In the genomic region with DNA sequence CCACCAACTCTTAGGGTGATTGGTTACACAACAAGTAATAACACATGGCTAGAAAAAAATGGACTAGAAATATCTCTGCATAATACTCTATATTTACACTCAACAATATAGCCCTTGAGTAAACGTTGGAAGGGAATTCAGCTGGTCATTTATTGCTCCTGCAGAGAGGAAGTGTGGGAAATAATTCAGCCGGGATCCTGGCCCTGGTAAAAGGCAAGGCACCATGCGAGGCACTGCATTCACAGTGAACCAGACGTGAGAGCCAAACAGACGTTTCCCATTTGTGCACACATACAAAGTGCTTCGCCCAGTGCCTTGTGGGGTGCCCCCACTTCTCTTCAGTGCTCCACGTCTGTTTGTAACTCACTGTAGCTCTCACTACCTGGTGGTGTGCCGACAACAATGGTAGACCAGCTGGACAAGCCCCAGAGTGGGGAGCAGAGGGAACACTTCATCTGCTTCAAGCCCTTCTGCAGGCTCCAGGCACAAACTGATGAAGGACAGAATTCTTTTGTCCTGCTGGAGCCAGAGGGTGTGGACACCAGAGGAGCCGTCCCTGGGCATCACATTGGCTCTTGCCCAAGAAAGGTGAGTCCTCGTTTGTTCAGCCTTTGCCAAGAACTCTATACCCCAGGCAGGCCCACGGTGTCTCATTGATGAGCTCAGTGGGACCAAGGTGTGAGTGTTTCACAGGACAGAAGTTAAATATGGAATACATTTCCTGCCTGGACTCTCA, we compare ENCODE assay signal across 23 cellular contexts. TPM values are rescaled to one million over a fixed set of nuclear protein-coding genes. Genes with fewer than 3 reads are reported as not detected.
"Had no signal": no experiment of that assay in that cellular context is flagged by ENCODE, and none has a peak within 500 bp of the region (broad histone marks: within the 10 kb centered on the region; RNA-seq: fewer than 3 reads in every experiment).

No MANE protein-coding gene starts in this region.

- H3K36me3 Mint-ChIP-seq: activated CD8-positive, alpha-beta memory T cell treated with anti-CD3 and anti-CD28 coated beads, Interleukin-2, amount 10 ng/mL, durations not matched to agents 7 days and 5 days; activated naive CD4-positive, alpha-beta T cell treated with anti-CD3 and anti-CD28 coated beads, Interleukin-2, amount 10 ng/mL, durations not matched to agents 7 days and 5 days; natural killer cell; type B pancreatic cell had no signal

- H3K4me3 ChIP-seq: lower lobe of right lung, ovary, prostate gland, thoracic aorta, vagina had no signal

- H3K27me3 ChIP-seq: neutrophil, ovary, vagina had no signal

- H3K9me3 Mint-ChIP-seq: activated CD4-positive, alpha-beta T cell treated with anti-CD3 and anti-CD28 coated beads, Interleukin-2, amount 10 ng/mL, durations not matched to agents 7 days and 5 days; activated CD8-positive, alpha-beta T cell treated with anti-CD3 and anti-CD28 coated beads for 36 hours; activated naive CD4-positive, alpha-beta T cell treated with anti-CD3 and anti-CD28 coated beads, Interleukin-2, amount 10 ng/mL, durations not matched to agents 7 days and 5 days; natural killer cell; T-helper 2 cell treated with Interferon-gamma antibody and Interleukin-4, amounts not matched to agents 5 μg/mL and 100 μg/mL, for 36 hours; type B pancreatic cell had no signal

- H3K36me3 ChIP-seq: lower lobe of right lung, neutrophil, ovary, prostate gland, vagina had no signal

- H3K4me1 ChIP-seq: lower lobe of right lung, prostate gland, vagina had no signal

- H3K27ac Mint-ChIP-seq: activated CD4-positive, alpha-beta T cell treated with anti-CD3 and anti-CD28 coated beads, Interleukin-2, amount 10 ng/mL, durations not matched to agents 7 days and 5 days; activated CD8-positive, alpha-beta memory T cell treated with anti-CD3 and anti-CD28 coated beads, Interleukin-2, amount 10 ng/mL, durations not matched to agents 7 days and 5 days; activated CD8-positive, alpha-beta T cell treated with anti-CD3 and anti-CD28 coated beads for 36 hours; activated naive CD4-positive, alpha-beta T cell treated with anti-CD3 and anti-CD28 coated beads, Interleukin-2, amount 10 ng/mL, durations not matched to agents 7 days and 5 days; natural killer cell; T-helper 2 cell treated with Interferon-gamma antibody and Interleukin-4, amounts not matched to agents 5 μg/mL and 100 μg/mL, for 36 hours; type B pancreatic cell had no signal

- H3K4me3 Mint-ChIP-seq: activated CD4-positive, alpha-beta T cell treated with anti-CD3 and anti-CD28 coated beads, Interleukin-2, amount 10 ng/mL, durations not matched to agents 7 days and 5 days; activated CD8-positive, alpha-beta memory T cell treated with anti-CD3 and anti-CD28 coated beads, Interleukin-2, amount 10 ng/mL, durations not matched to agents 7 days and 5 days; activated CD8-positive, alpha-beta T cell treated with anti-CD3 and anti-CD28 coated beads for 36 hours; activated naive CD4-positive, alpha-beta T cell treated with anti-CD3 and anti-CD28 coated beads, Interleukin-2, amount 10 ng/mL, durations not matched to agents 7 days and 5 days; natural killer cell; T-helper 2 cell treated with Interferon-gamma antibody and Interleukin-4, amounts not matched to agents 5 μg/mL and 100 μg/mL, for 36 hours; type B pancreatic cell had no signal

- DNase-seq: activated CD4-positive, alpha-beta T cell treated with anti-CD3 and anti-CD28 coated beads, Interleukin-2, amount 10 ng/mL, durations not matched to agents 7 days and 5 days; activated CD8-positive, alpha-beta memory T cell treated with anti-CD3 and anti-CD28 coated beads, Interleukin-2, amount 10 ng/mL, durations not matched to agents 7 days and 5 days; activated CD8-positive, alpha-beta T cell treated with anti-CD3 and anti-CD28 coated beads for 36 hours; activated effector memory CD4-positive, alpha-beta T cell treated with anti-CD3 and anti-CD28 coated beads, Interleukin-2, amount 50 U/mL, for 16 hours; activated naive CD4-positive, alpha-beta T cell treated with anti-CD3 and anti-CD28 coated beads, Interleukin-2, amount 10 ng/mL, durations not matched to agents 7 days and 5 days; activated T-cell treated with anti-CD3 and anti-CD28 coated beads for 4 hours; amygdala; dermis blood vessel endothelial cell; effector CD8-positive, alpha-beta T cell; foreskin melanocyte; left cardiac atrium; lower lobe of right lung; natural killer cell; ovary; stimulated activated CD4-positive, alpha-beta T cell treated with anti-CD3 and anti-CD28 coated beads, Interleukin-4, amount 100 ng/mL, for 1 hour; stimulated activated naive CD4-positive, alpha-beta T cell treated with Interleukin-2 at 50 U/mL for 16 hours had no signal

- H3K4me1 Mint-ChIP-seq: activated CD8-positive, alpha-beta memory T cell treated with anti-CD3 and anti-CD28 coated beads, Interleukin-2, amount 10 ng/mL, durations not matched to agents 7 days and 5 days had no signal

- H3K27me3 Mint-ChIP-seq: activated CD4-positive, alpha-beta T cell treated with anti-CD3 and anti-CD28 coated beads, Interleukin-2, amount 10 ng/mL, durations not matched to agents 7 days and 5 days; activated CD8-positive, alpha-beta memory T cell treated with anti-CD3 and anti-CD28 coated beads, Interleukin-2, amount 10 ng/mL, durations not matched to agents 7 days and 5 days; activated CD8-positive, alpha-beta T cell treated with anti-CD3 and anti-CD28 coated beads for 36 hours; activated naive CD4-positive, alpha-beta T cell treated with anti-CD3 and anti-CD28 coated beads, Interleukin-2, amount 10 ng/mL, durations not matched to agents 7 days and 5 days had no signal

- H3K9me3 ChIP-seq: lower lobe of right lung, neutrophil, ovary, prostate gland, thoracic aorta, vagina had no signal

- H3K27ac ChIP-seq: lower lobe of right lung, neutrophil, ovary, prostate gland, thoracic aorta, vagina, VCaP had no signal

RNA-seq across cellular contexts. Expression of a gene that starts 18.8 kb away (rescaled TPM):
- total RNA-seq: activated CD4-positive, alpha-beta T cell treated with anti-CD3 and anti-CD28 coated beads, Interleukin-2, amount 10 ng/mL, durations not matched to agents 7 days and 5 days; activated CD8-positive, alpha-beta memory T cell treated with anti-CD3 and anti-CD28 coated beads, Interleukin-2, amount 10 ng/mL, durations not matched to agents 7 days and 5 days; activated CD8-positive, alpha-beta T cell treated with anti-CD3 and anti-CD28 coated beads for 36 hours; natural killer cell had no signal
